ENCODE assay signal across 21 cellular contexts in the genomic region with DNA sequence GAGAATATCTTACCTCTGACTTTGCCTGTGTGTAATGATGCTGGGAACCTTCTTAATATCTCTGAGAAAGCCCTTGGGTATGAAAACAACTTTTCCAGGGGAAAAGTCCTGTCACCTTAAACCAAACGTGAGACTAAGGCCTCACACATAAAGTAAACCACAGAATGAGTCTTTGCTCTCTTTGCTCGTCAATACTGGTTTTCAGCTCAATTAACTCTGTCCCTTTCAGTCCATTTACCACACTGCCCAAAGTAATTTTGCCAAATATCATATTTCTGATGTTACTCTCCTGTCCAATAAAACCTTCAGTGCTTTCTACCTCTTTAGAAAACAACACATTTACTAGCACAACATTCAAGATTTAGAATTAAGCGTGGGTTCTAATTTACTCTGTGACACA.
"Had no signal": no experiment of that assay in that cellular context is flagged by ENCODE, and none has a peak within 500 bp of the region (broad histone marks: within the 10 kb centered on the region; RNA-seq: fewer than 3 reads in every experiment).

No MANE protein-coding gene starts in this region.

- H3K27me3 Mint-ChIP-seq: activated CD4-positive, alpha-beta T cell treated with anti-CD3 and anti-CD28 coated beads, Interleukin-2, amount 10 ng/mL, durations not matched to agents 7 days and 5 days; activated CD8-positive, alpha-beta memory T cell treated with anti-CD3 and anti-CD28 coated beads, Interleukin-2, amount 10 ng/mL, durations not matched to agents 7 days and 5 days; activated CD8-positive, alpha-beta T cell treated with anti-CD3 and anti-CD28 coated beads for 36 hours; activated naive CD8-positive, alpha-beta T cell treated with anti-CD3 and anti-CD28 coated beads, Interleukin-2, amount 50 U/mL, for 24 hours; natural killer cell treated with Interleukin-12 subunit alpha and Interleukin-12 subunit beta and Interleukin-15 and Interleukin-18, amount 100 ng/mL, for 72 hours; stimulated activated memory B cell treated with anti-CD40 and anti-IgM and Interleukin-4, amounts not matched to agents 10 μg/mL and 1 μg/mL and 100 μg/mL, for 72 hours; T-cell had no signal

- H3K4me3 Mint-ChIP-seq: activated CD4-positive, alpha-beta T cell treated with anti-CD3 and anti-CD28 coated beads, Interleukin-2, amount 10 ng/mL, durations not matched to agents 7 days and 5 days; activated CD8-positive, alpha-beta memory T cell treated with anti-CD3 and anti-CD28 coated beads, Interleukin-2, amount 10 ng/mL, durations not matched to agents 7 days and 5 days; activated CD8-positive, alpha-beta T cell treated with anti-CD3 and anti-CD28 coated beads for 36 hours; activated naive CD8-positive, alpha-beta T cell treated with anti-CD3 and anti-CD28 coated beads, Interleukin-2, amount 50 U/mL, for 24 hours; activated T-helper 1 cell treated with anti-CD3 and anti-CD28 coated beads, Interleukin-12 subunit alpha, Interleukin-12 subunit beta, Interleukin-2, Interleukin-4 antibody, amounts not matched to agents 30 ng/mL and 10 ng/mL and 1 ng/mL, durations not matched to agents 14 hours and 24 hours and 36 hours; natural killer cell treated with Interleukin-12 subunit alpha and Interleukin-12 subunit beta and Interleukin-15 and Interleukin-18, amount 100 ng/mL, for 72 hours; stimulated activated memory B cell treated with anti-CD40 and anti-IgM and Interleukin-4, amounts not matched to agents 10 μg/mL and 1 μg/mL and 100 μg/mL, for 72 hours; T-cell; T-helper 2 cell treated with Interferon-gamma antibody and Interleukin-4, amounts not matched to agents 5 μg/mL and 100 μg/mL, for 36 hours had no signal

- H3K36me3 Mint-ChIP-seq: activated CD8-positive, alpha-beta memory T cell treated with anti-CD3 and anti-CD28 coated beads, Interleukin-2, amount 10 ng/mL, durations not matched to agents 7 days and 5 days; natural killer cell treated with Interleukin-12 subunit alpha and Interleukin-12 subunit beta and Interleukin-15 and Interleukin-18, amount 100 ng/mL, for 72 hours; stimulated activated memory B cell treated with anti-CD40 and anti-IgM and Interleukin-4, amounts not matched to agents 10 μg/mL and 1 μg/mL and 100 μg/mL, for 72 hours; T-cell had no signal

- H3K9me3 Mint-ChIP-seq: activated CD4-positive, alpha-beta T cell treated with anti-CD3 and anti-CD28 coated beads, Interleukin-2, amount 10 ng/mL, durations not matched to agents 7 days and 5 days; activated T-helper 1 cell treated with anti-CD3 and anti-CD28 coated beads, Interleukin-12 subunit alpha, Interleukin-12 subunit beta, Interleukin-2, Interleukin-4 antibody, amounts not matched to agents 30 ng/mL and 10 ng/mL and 1 ng/mL, durations not matched to agents 14 hours and 24 hours and 36 hours had no signal

- H3K27ac Mint-ChIP-seq: activated CD4-positive, alpha-beta T cell treated with anti-CD3 and anti-CD28 coated beads, Interleukin-2, amount 10 ng/mL, durations not matched to agents 7 days and 5 days; activated CD8-positive, alpha-beta memory T cell treated with anti-CD3 and anti-CD28 coated beads, Interleukin-2, amount 10 ng/mL, durations not matched to agents 7 days and 5 days; activated CD8-positive, alpha-beta T cell treated with anti-CD3 and anti-CD28 coated beads for 36 hours; activated naive CD8-positive, alpha-beta T cell treated with anti-CD3 and anti-CD28 coated beads, Interleukin-2, amount 50 U/mL, for 24 hours; activated T-helper 1 cell treated with anti-CD3 and anti-CD28 coated beads, Interleukin-12 subunit alpha, Interleukin-12 subunit beta, Interleukin-2, Interleukin-4 antibody, amounts not matched to agents 30 ng/mL and 10 ng/mL and 1 ng/mL, durations not matched to agents 14 hours and 24 hours and 36 hours; natural killer cell treated with Interleukin-12 subunit alpha and Interleukin-12 subunit beta and Interleukin-15 and Interleukin-18, amount 100 ng/mL, for 72 hours; stimulated activated memory B cell treated with anti-CD40 and anti-IgM and Interleukin-4, amounts not matched to agents 10 μg/mL and 1 μg/mL and 100 μg/mL, for 72 hours; T-cell; T-helper 2 cell treated with Interferon-gamma antibody and Interleukin-4, amounts not matched to agents 5 μg/mL and 100 μg/mL, for 36 hours had no signal

- DNase-seq: activated CD4-positive, alpha-beta T cell treated with anti-CD3 and anti-CD28 coated beads, Interleukin-2, amount 10 ng/mL, durations not matched to agents 7 days and 5 days; activated CD4-positive, CD25-positive, alpha-beta regulatory T cell treated with anti-CD3 and anti-CD28 coated beads, Interleukin-2, amount 50 U/mL, for 72 hours; activated CD8-positive, alpha-beta memory T cell treated with anti-CD3 and anti-CD28 coated beads, Interleukin-2, amount 10 ng/mL, durations not matched to agents 7 days and 5 days; activated CD8-positive, alpha-beta T cell treated with anti-CD3 and anti-CD28 coated beads for 36 hours; activated gamma-delta T cell; activated naive CD4-positive, alpha-beta T cell treated with anti-CD3 and anti-CD28 coated beads, Interleukin-2, amount 50 U/mL, for 16 hours; activated naive CD8-positive, alpha-beta T cell treated with anti-CD3 and anti-CD28 coated beads, Interleukin-2, amount 50 U/mL, for 24 hours; foreskin keratinocyte; hypothalamus; left ventricle myocardium inferior; nucleus accumbens; small intestine; stimulated activated CD4-positive, alpha-beta T cell treated with anti-CD3 and anti-CD28 coated beads, Interleukin-15, amount 100 ng/mL, for 24 hours; stomach; T-cell; uterus; WERI-Rb-1 had no signal

- H3K4me1 Mint-ChIP-seq: activated CD4-positive, alpha-beta T cell treated with anti-CD3 and anti-CD28 coated beads, Interleukin-2, amount 10 ng/mL, durations not matched to agents 7 days and 5 days; activated CD8-positive, alpha-beta memory T cell treated with anti-CD3 and anti-CD28 coated beads, Interleukin-2, amount 10 ng/mL, durations not matched to agents 7 days and 5 days; activated naive CD8-positive, alpha-beta T cell treated with anti-CD3 and anti-CD28 coated beads, Interleukin-2, amount 50 U/mL, for 24 hours; stimulated activated memory B cell treated with anti-CD40 and anti-IgM and Interleukin-4, amounts not matched to agents 10 μg/mL and 1 μg/mL and 100 μg/mL, for 72 hours; T-cell had no signal
